7 cellular contexts compared by ENCODE assay signal in genomic region chr10:80699602-80700039, GRCh38.
DNase-seq lines count a peak whose midpoint lies in the region; ATAC-seq, FAIRE-seq and TF ChIP-seq lines count a peak whose summit lies in the region.

No MANE protein-coding gene starts in this region.

- no peaks in the 10 kb centered on the region for H3K27me3 ChIP-seq in small intestine (ENCODE audit: control insufficient read depth in 2 of 2, insufficient read depth in 2 of 2, low read length in 2 of 2)

- in situ Hi-C loops in GM13976 (cut with MboI; ENCODE audit: low sequenced_read_pairs, unreplicated experiment) = no loop called here

- ATAC-seq in HG02642 (IDR thresholded peaks at IDR 0.05; ENCODE audit: poor library complexity, unreplicated experiment) = peak; percentile 90

- DNase-seq in GM13976 (ENCODE audit: low spot score) (peak; percentile 82), NCI-H1092 treated with DMSO at 0.1 percent for 48 hours (lab: John Stamatoyannopoulos, UW) (peak; percentile 15), T-helper 2 cell (peak; percentile 12 to 52 (median 39)), anterior cingulate cortex (lab: John Stamatoyannopoulos, UW) (peak in 57 of 58 donors; percentile 19 to 88 (median 65)), hippocampal formation (lab: John Stamatoyannopoulos, UW) (peak; percentile 67 to 70), small intestine (peak; percentile 58)

- H3K36me3 ChIP-seq in small intestine (ENCODE audit: control insufficient read depth in 2 of 2, insufficient read depth in 2 of 2, low read length in 2 of 2) = no peaks in the 10 kb centered on the region

- peak; percentile 91 for TF ChIP-seq CTCF in GM13976 (IDR thresholded peaks at IDR 0.05; ENCODE audit: borderline replicate concordance, control extremely low read depth, extremely low read depth, insufficient read depth, missing control alignments)

- FAIRE-seq in small intestine (lab: Jason Lieb, UNC) = no peak

- H3K4me3 ChIP-seq in small intestine (ENCODE audit: low read depth in 1 of 2, low read length in 2 of 2) = no peak overlapping the region

- WGBS in small intestine, 3 donors = 17 to 24% (median 24%) methylated on average over 13 to 14 of the region's 14 CpGs

- no peak overlapping the region for H3K27ac ChIP-seq in small intestine (ENCODE audit: low read depth in 1 of 2, low read length in 1 of 2)

- H3K9me3 ChIP-seq in small intestine (ENCODE audit: control insufficient read depth, low read depth) = no peaks in the 10 kb centered on the region

- no peaks in the 10 kb centered on the region for H3K4me1 ChIP-seq in small intestine (ENCODE audit: control insufficient read depth in 2 of 2, insufficient read depth in 1 of 2, low read depth in 1 of 2, low read length in 1 of 2)

Comparison
In these comparisons a context has a peak if more than half of its experiments do, and no peak if none do; other contexts are left out.
1. DNase-seq: peak in every context shown above with its lines; median percentile 82 in GM13976; 68 in hippocampal formation; 65 in anterior cingulate cortex; 58 in small intestine; 39 in T-helper 2 cell; 15 in NCI-H1092 treated with DMSO at 0.1 percent for 48 hours.